ENCODE assay signal across 17 cellular contexts in the genomic region with DNA sequence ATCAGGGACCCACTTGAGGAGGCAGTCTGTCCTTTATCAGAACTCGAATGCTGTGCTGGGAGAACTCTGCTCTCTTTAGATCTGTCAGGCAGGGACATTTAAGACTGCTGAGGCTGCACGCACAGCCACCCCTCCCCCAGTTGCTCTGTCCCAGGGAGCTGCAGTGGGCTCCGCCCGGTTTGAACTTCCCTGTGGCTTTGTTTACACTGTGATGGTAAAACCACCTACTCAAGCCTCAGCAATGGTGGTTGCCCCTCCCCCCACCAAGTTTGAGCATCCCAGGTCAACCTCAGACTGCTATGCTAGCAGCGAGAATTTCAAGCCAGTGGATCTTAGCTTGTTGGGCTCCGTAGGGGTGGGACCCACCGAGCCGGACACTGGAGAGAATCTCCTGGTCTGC. TPM values are rescaled to one million over a fixed set of nuclear protein-coding genes. Genes with fewer than 3 reads are reported as not detected.
DNase-seq lines count a peak whose midpoint lies in the region; ATAC-seq and TF ChIP-seq lines count a peak whose summit lies in the region.
"Had no signal": no experiment of that assay in that cellular context is flagged by ENCODE, and none has a peak within 500 bp of the region (broad histone marks: within the 10 kb centered on the region; RNA-seq: fewer than 3 reads in every experiment).

No MANE protein-coding gene starts in this region.

- H3K4me1 Mint-ChIP-seq in endodermal cell (peaks cover 17% of the 10 kb centered on the region), nephron progenitor cell (peaks cover 26% of the 10 kb centered on the region)

- H3K9ac ChIP-seq in endodermal cell (ENCODE audit: extremely low read depth, low read length, poor library complexity, severe bottlenecking) (no peak overlapping the region), colonic mucosa (ENCODE audit: low read depth in 2 of 2, low read length in 2 of 2) (no peak overlapping the region)

- H3K27me3 Mint-ChIP-seq in endodermal cell (ENCODE audit: insufficient read depth): peaks cover 11% of the 10 kb centered on the region
- peaks cover 14% of the 10 kb centered on the region for H3K27me3 Mint-ChIP-seq in nephron progenitor cell (ENCODE audit: low read depth, poor library complexity)

- H3K36me3 ChIP-seq in endodermal cell (ENCODE audit: control insufficient read depth, insufficient read depth, low read length): no peaks in the 10 kb centered on the region
- H3K36me3 ChIP-seq in colonic mucosa: no peaks in the 10 kb centered on the region
- H3K36me3 ChIP-seq in adrenal gland (replicated peaks in 1 of 2): no peaks in the 10 kb centered on the region

- TF ChIP-seq CTCF in endodermal cell (conservative IDR thresholded peaks at IDR 0.05) (no peak), nephron progenitor cell (IDR thresholded peaks at IDR 0.05) (no peak), colonic mucosa (IDR thresholded peaks at IDR 0.05) (no peak), adrenal gland (IDR thresholded peaks at IDR 0.05) (no peak)

- H3K27ac Mint-ChIP-seq in endodermal cell (no peak overlapping the region), nephron progenitor cell (no peak overlapping the region)

- no peak overlapping the region for H3K4me3 ChIP-seq in endodermal cell (ENCODE audit: low read length)
- no peak overlapping the region for H3K4me3 ChIP-seq in colonic mucosa
- H3K4me3 ChIP-seq in adrenal gland: no peak overlapping the region

- 74% methylated on average over 5 to 8 of the region's 8 CpGs for WGBS in endodermal cell (ENCODE audit: insufficient coverage in 1 of 2, insufficient read length in 1 of 2), 2 experiments
- WGBS in adrenal gland, 4 donors: 70 to 94% (median 74%) methylated on average over 4 to 8 of the region's 8 CpGs

- intact Hi-C loops in colonic mucosa (cut with DNase I) (no loop called here), adrenal gland (cut with DNase I) (no loop called here)

- H3K4me1 ChIP-seq in endodermal cell (ENCODE audit: control insufficient read depth, insufficient read depth, low read length): peaks cover 4% of the 10 kb centered on the region
- no peaks in the 10 kb centered on the region for H3K4me1 ChIP-seq in colonic mucosa
- no peaks in the 10 kb centered on the region for H3K4me1 ChIP-seq in adrenal gland (replicated peaks in 1 of 2)

- no peak for ATAC-seq in GM21360 (IDR thresholded peaks at IDR 0.05; ENCODE audit: unreplicated experiment)

- TF ChIP-seq POLR2A in adrenal gland (IDR thresholded peaks at IDR 0.05): no peak

- H3K9me3 ChIP-seq in endodermal cell (ENCODE audit: control insufficient read depth, low read length) (no peaks in the 10 kb centered on the region), colonic mucosa (no peaks in the 10 kb centered on the region), adrenal gland (replicated peaks in 1 of 3) (no peaks in the 10 kb centered on the region)

- H3K27me3 ChIP-seq in endodermal cell (ENCODE audit: control insufficient read depth, insufficient read depth, low read length, poor library complexity, severe bottlenecking) (no peaks in the 10 kb centered on the region), colonic mucosa (no peaks in the 10 kb centered on the region), adrenal gland (no peaks in the 10 kb centered on the region)

- no peak overlapping the region for H3K4me3 Mint-ChIP-seq in endodermal cell
- H3K4me3 Mint-ChIP-seq in nephron progenitor cell: no peak overlapping the region

- peaks cover 10% of the 10 kb centered on the region for H3K9me3 Mint-ChIP-seq in endodermal cell
- peaks cover 44% of the 10 kb centered on the region for H3K9me3 Mint-ChIP-seq in nephron progenitor cell

- no peaks in the 10 kb centered on the region for H3K36me3 Mint-ChIP-seq in endodermal cell (ENCODE audit: low read depth)
- H3K36me3 Mint-ChIP-seq in nephron progenitor cell (ENCODE audit: low read depth): peaks cover 16% of the 10 kb centered on the region

- DNase-seq in NCI-H748 (lab: John Stamatoyannopoulos, UW; ENCODE audit: unreplicated experiment) (peak; percentile 26), NCI-H748 treated with DMSO at 0.1 percent for 48 hours (lab: John Stamatoyannopoulos, UW) (no peak), NCI-H526 (lab: John Stamatoyannopoulos, UW) (peak; percentile 30 to 66), endodermal cell (peak; percentile 76), nephron progenitor cell (peak; percentile 41), colonic mucosa (no peak), adrenal gland (no peak)
- DNase-seq: DND-41, GF-D8, Kasumi-1, NCI-H2029 treated with DMSO at 0.1 percent for 48 hours, NCI-H226, NCI-H82 had no signal

- H3K27ac ChIP-seq in endodermal cell (ENCODE audit: low read depth, low read length) (no peak overlapping the region), colonic mucosa (no peak overlapping the region), adrenal gland (no peak overlapping the region)
- H3K27ac ChIP-seq: C4-2B, RWPE1 had no signal

RNA-seq across cellular contexts. Expression of gene LHCGR, which starts 11.8 kb away (rescaled TPM):
- not detected for total RNA-seq in endodermal cell
- polyA plus RNA-seq in endodermal cell (2013, experiment 1 of 2): 0.11 TPM
- polyA plus RNA-seq in endodermal cell (2013, experiment 2 of 2): 0.17 TPM
- total RNA-seq in colonic mucosa: not detected
- total RNA-seq in adrenal gland: 1 to 10 TPM in 2 of 8 donors, under 1 TPM in 3, not detected in 3; 0.14 to 1.7 (median 0.65) TPM
- polyA plus RNA-seq in adrenal gland: 1 to 10 TPM in 2 of 3 donors, under 1 TPM in 1; 0.74 to 4.3 (median 2.4) TPM
- total RNA-seq: SK-MEL-5 had no signal

Comparison
In these comparisons a context has a peak if more than half of its experiments do, and no peak if none do; other contexts are left out.
1. DNase-seq: peak in NCI-H748 (single experiment), NCI-H526 (2 of 2), endodermal cell (single experiment) and nephron progenitor cell (single experiment); none in NCI-H748 treated with DMSO at 0.1 percent for 48 hours (single experiment), colonic mucosa (single experiment) and adrenal gland (0 of 7).